ENCODE assay signal across 25 cellular contexts in genomic region chr11:134341805-134342571, GRCh38. TPM values are rescaled to one million over a fixed set of nuclear protein-coding genes. Genes with fewer than 3 reads are reported as not detected.
DNase-seq lines count a peak whose midpoint lies in the region; ATAC-seq and TF ChIP-seq lines count a peak whose summit lies in the region.
"Had no signal": no experiment of that assay in that cellular context is flagged by ENCODE, and none has a peak within 500 bp of the region (broad histone marks: within the 10 kb centered on the region; RNA-seq: fewer than 3 reads in every experiment).

No MANE protein-coding gene starts in this region.

- H3K27me3 ChIP-seq in right atrium auricular region (no peaks in the 10 kb centered on the region), heart right ventricle (peaks cover 0 to 41% (median 17%) of the 10 kb centered on the region in 7 donors), aorta (ENCODE audit: control insufficient read depth in 1 of 2, insufficient read depth in 2 of 2, low read length in 1 of 2) (no peaks in the 10 kb centered on the region)
- H3K27me3 ChIP-seq: BLaER1, SJSA1 had no signal

- intact Hi-C loops in heart right ventricle (cut with DNase I), result no loop called here
- intact Hi-C loops in aorta (cut with DNase I), result no loop called here

- no peak overlapping the region for H3K27ac Mint-ChIP-seq in osteocyte (ENCODE audit: unreplicated experiment)
- H3K27ac Mint-ChIP-seq: CD4-positive, alpha-beta T cell had no signal

- no peaks in the 10 kb centered on the region for H3K4me1 ChIP-seq in right atrium auricular region
- no peaks in the 10 kb centered on the region for H3K4me1 ChIP-seq in heart right ventricle
- H3K4me1 ChIP-seq in aorta (ENCODE audit: control insufficient read depth in 1 of 2, insufficient read depth in 2 of 2, low read length in 2 of 2), result no peaks in the 10 kb centered on the region
- H3K4me1 ChIP-seq: SJSA1 had no signal

- H3K9me3 ChIP-seq in right atrium auricular region (no peaks in the 10 kb centered on the region), heart right ventricle (no peaks in the 10 kb centered on the region), aorta (ENCODE audit: control insufficient read depth, low read length) (no peaks in the 10 kb centered on the region)
- H3K9me3 ChIP-seq: BLaER1, SJSA1 had no signal

- 85 to 89% methylated on average over 65 to 68 of the region's 68 CpGs for WGBS in heart right ventricle, 2 donors
- WGBS in aorta, 2 donors, result 86 to 87% methylated on average over 48 to 68 of the region's 68 CpGs

- H3K27me3 Mint-ChIP-seq in osteocyte (ENCODE audit: unreplicated experiment), result peaks cover 11% of the 10 kb centered on the region
- H3K27me3 Mint-ChIP-seq: CD4-positive, alpha-beta T cell had no signal

- no peaks in the 10 kb centered on the region for H3K36me3 Mint-ChIP-seq in osteocyte (ENCODE audit: unreplicated experiment)

- TF ChIP-seq CTCF in right atrium auricular region (IDR thresholded peaks at IDR 0.05) (no peak), heart right ventricle (IDR thresholded peaks at IDR 0.05) (no peak), osteocyte (IDR thresholded peaks at IDR 0.05) (no peak)

- no peaks in the 10 kb centered on the region for H3K9me3 Mint-ChIP-seq in osteocyte (ENCODE audit: unreplicated experiment)
- H3K9me3 Mint-ChIP-seq: CD4-positive, alpha-beta T cell had no signal

- H3K4me3 ChIP-seq in right atrium auricular region (no peak overlapping the region), heart right ventricle (no peak overlapping the region), aorta (ENCODE audit: low read length in 2 of 2) (no peak overlapping the region)
- H3K4me3 ChIP-seq: BLaER1, SJSA1 had no signal

- DNase-seq in right atrium auricular region (ENCODE audit: low spot score) (peak; percentile 26), heart right ventricle (no peak), left kidney (ENCODE audit: low read depth, low spot score) (peak; percentile 42), osteocyte (ENCODE audit: extremely low spot score, unreplicated experiment) (peak; percentile 82), aorta (no peak), AG20443 (ENCODE audit: low spot score) (no peak)
- DNase-seq: 8988T; ACHN; CD4-positive, alpha-beta T cell; DMS53; GOT3; NCI-H1092; NCI-H1417 treated with DMSO at 0.1 percent for 48 hours; NCI-H1694 treated with DMSO at 0.1 percent for 48 hours; NCI-H2081; NCI-H2171; NCI-H226; NCI-H510A; NCI-H69; Right ventricle myocardium superior; RPMI8226 had no signal

- H3K4me3 Mint-ChIP-seq in osteocyte (ENCODE audit: unreplicated experiment), result no peak overlapping the region
- H3K4me3 Mint-ChIP-seq: CD4-positive, alpha-beta T cell had no signal

- no peak for ATAC-seq in heart right ventricle
- ATAC-seq in aorta (ENCODE audit: low FRiP score), result no peak
- ATAC-seq in HG03439 (IDR thresholded peaks at IDR 0.05; ENCODE audit: unreplicated experiment), result no peak
- no peak for ATAC-seq in HG02885 (IDR thresholded peaks at IDR 0.05; ENCODE audit: poor library complexity, unreplicated experiment)

- H3K27ac ChIP-seq in right atrium auricular region (no peak overlapping the region), heart right ventricle (no peak overlapping the region), aorta (ENCODE audit: low read depth in 1 of 2, low read length in 2 of 2) (no peak overlapping the region)
- H3K27ac ChIP-seq: BLaER1, SJSA1 had no signal

- H3K4me1 Mint-ChIP-seq in osteocyte (ENCODE audit: unreplicated experiment), result no peaks in the 10 kb centered on the region

- H3K36me3 ChIP-seq in right atrium auricular region (no peaks in the 10 kb centered on the region), heart right ventricle (no peaks in the 10 kb centered on the region), aorta (ENCODE audit: control insufficient read depth in 1 of 2, insufficient read depth in 2 of 2, low read length in 1 of 2) (no peaks in the 10 kb centered on the region)
- H3K36me3 ChIP-seq: BLaER1, SJSA1 had no signal

RNA-seq across cellular contexts. Expression of gene GLB1L2, which starts 10.2 kb away (rescaled TPM):
- total RNA-seq in right atrium auricular region (1 to 10 TPM in 1 of 2 donors, under 1 TPM in 1; 0.22 to 2.4 TPM), heart right ventricle (under 1 TPM; 0.11 to 0.72 (median 0.31) TPM), osteocyte (0.21 TPM in 1 of 2 replicates, not detected in the other), aorta (1 to 10 TPM in 1 of 2 donors, under 1 TPM in 1; 0.94 to 1.5 TPM)
- polyA plus RNA-seq in heart right ventricle (under 1 TPM; 0.22 to 0.29 TPM), aorta (1 to 10 TPM in 1 of 2 donors, not detected in 1; 2.2 TPM)
- total RNA-seq: SJSA1 had no signal

Comparison
In these comparisons a context has a peak if more than half of its experiments do, and no peak if none do; other contexts are left out.
1. DNase-seq: peak in right atrium auricular region (single experiment), left kidney (single experiment) and osteocyte (single experiment); none in heart right ventricle (0 of 2), aorta (0 of 2) and AG20443 (single experiment).